In the genomic region with DNA sequence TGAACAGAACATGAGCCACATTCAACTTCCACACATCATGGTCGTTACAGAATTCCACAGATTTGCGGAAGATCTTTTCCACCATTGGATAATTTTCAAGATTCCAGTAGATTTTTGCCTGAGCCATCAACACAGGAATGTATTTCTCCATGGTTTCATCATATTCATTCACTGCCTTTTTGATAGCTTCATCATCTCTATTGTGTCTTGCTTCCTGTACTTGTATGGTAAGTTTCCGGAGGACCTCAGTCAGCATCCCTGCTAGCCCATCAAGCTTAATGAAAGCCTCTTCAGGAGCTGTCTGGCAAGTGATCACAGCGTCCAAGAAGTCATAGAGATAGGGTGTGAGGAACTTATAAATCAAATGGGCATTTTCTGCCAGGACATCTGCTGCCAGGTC, we compare ENCODE assay signal across 8 cellular contexts.
DNase-seq lines count a peak whose midpoint lies in the region; ATAC-seq, FAIRE-seq and TF ChIP-seq lines count a peak whose summit lies in the region.
"Not testable (repeated sequence)": the region's sequence is repeated elsewhere in the genome, so short reads cannot be mapped to it uniquely, and the experiment has no call there.

No MANE protein-coding gene starts in this region.

- H3K23ac ChIP-seq in H1 (ENCODE audit: insufficient read length), result not testable (repeated sequence)

- WGBS in GM12878 (ENCODE audit: insufficient coverage, insufficient replicate concordance, low lambda C conversion rate, missing lambda C conversion rate), result 96% methylated on average over 4 of the region's 4 CpGs
- 96% methylated on average over 4 of the region's 4 CpGs; no CpG with 5 or more reads in 1 of the 2 experiments for WGBS in H1 (ENCODE audit: extremely low coverage in 1 of 2, insufficient coverage in 1 of 2, insufficient read length in 1 of 2, insufficient replicate concordance in 2 of 2, low coverage in 1 of 2, low lambda C conversion rate in 2 of 2, missing lambda C conversion rate in 1 of 2), 2 experiments

- H3F3A ChIP-seq in neural progenitor cell (ENCODE audit: low read depth), result not testable (repeated sequence)

- H2BK15ac ChIP-seq in H1 (ENCODE audit: low read length), result not testable (repeated sequence)

- H3K9ac ChIP-seq in GM12878 (ENCODE audit: control insufficient read depth, insufficient read depth, low read length); H1 (replicated peaks in 1 of 4; ENCODE audit: extremely low read depth in 1 of 4, low read depth in 3 of 4, low read length in 3 of 4); neural progenitor cell: not testable (repeated sequence)

- SMC1A ChIA-PET in GM12878 (lab: Charles Lee; ENCODE audit: uncharacterized antibody, unreplicated experiment), result interaction anchor here (1.4 kb wide), 2 partner anchors 10 to 34 kb away, joined by 3 to 5 read pairs; no protein-coding TSS in a partner anchor

- CTCF ChIA-PET in A673 (lab: Charles Lee); GM12878 (lab: Yijun Ruan, JAX): not testable (repeated sequence)
- CTCF ChIA-PET in activated CD4-positive, alpha-beta memory T cell treated with anti-CD3 and anti-CD28 coated beads, Interleukin-2, amount 10 ng/mL, durations not matched to agents 7 days and 5 days (lab: Charles Lee), result interaction anchor here (1.3 kb wide), 1 partner anchor 387 kb away, joined by 3 read pairs; no protein-coding TSS in a partner anchor
- CTCF ChIA-PET in H1 (lab: Charles Lee; ENCODE audit: partially characterized antibody), result interaction anchor here (1.4 to 1.5 kb wide), 2 partner anchors 51 to 218 kb away, joined by 3 to 4 read pairs; no protein-coding TSS in a partner anchor

- H2BK20ac ChIP-seq in H1 (ENCODE audit: low read length), result not testable (repeated sequence)

- peak overlapping the region; percentile 99 for H3K27ac ChIP-seq in A673 (ENCODE audit: low read depth, low read length, poor library complexity, severe bottlenecking)
- not testable (repeated sequence) for H3K27ac ChIP-seq in GM12878 (ENCODE audit: control insufficient read depth, insufficient read depth); H1 (ENCODE audit: low read depth, low read length); neural progenitor cell

- H3K23me2 ChIP-seq in H1 (ENCODE audit: low read depth, low read length), result not testable (repeated sequence)

- not testable (repeated sequence) for H2BK12ac ChIP-seq in H1 (ENCODE audit: low read depth, low read length)

- peaks cover 34% of the 10 kb centered on the region for H3K4me1 Mint-ChIP-seq in activated CD4-positive, alpha-beta memory T cell treated with anti-CD3 and anti-CD28 coated beads, Interleukin-2, amount 10 ng/mL, durations not matched to agents 7 days and 5 days
- H3K4me1 Mint-ChIP-seq in neural progenitor cell, result not testable (repeated sequence)

- not testable (repeated sequence) for H3K56ac ChIP-seq in H1 (replicated peaks; ENCODE audit: insufficient read length, low read depth, low read length)

- BruUV-seq in A673 (replicated peaks; lab: Mats Ljungman, UMichigan), result not testable (repeated sequence)
- BruUV-seq in GM12878 (replicated peaks; lab: Mats Ljungman, UMichigan), result TSS peak; percentile 81

- not testable (repeated sequence) for H3K14ac ChIP-seq in H1 (ENCODE audit: insufficient read length)

- RAD21 ChIA-PET in GM12878 (lab: Charles Lee; ENCODE audit: unreplicated experiment), result not testable (repeated sequence)

- not testable (repeated sequence) for TF ChIP-seq EP300 in GM12878 (IDR thresholded peaks at IDR 0.05; ENCODE audit: borderline replicate concordance in 1 of 2, control insufficient read depth in 1 of 2, low read depth in 2 of 2, low read length in 2 of 2); H1 (IDR thresholded peaks at IDR 0.05; ENCODE audit: borderline replicate concordance in 1 of 2, low read depth in 2 of 2, low read length in 2 of 2)

- not testable (repeated sequence) for H3K79me2 ChIP-seq in GM12878 (ENCODE audit: control insufficient read depth, insufficient read depth, low read length); H1 (ENCODE audit: control insufficient read depth in 1 of 2, insufficient read depth in 2 of 2, low read length in 2 of 2); neural progenitor cell (ENCODE audit: low read depth)

- not testable (repeated sequence) for H3K27me3 Mint-ChIP-seq in activated CD4-positive, alpha-beta memory T cell treated with anti-CD3 and anti-CD28 coated beads, Interleukin-2, amount 10 ng/mL, durations not matched to agents 7 days and 5 days; neural progenitor cell (ENCODE audit: insufficient read depth, low read depth)

- in situ Hi-C loops in GM12878 (cut with MboI), result not testable (repeated sequence)

- not testable (repeated sequence) for H3K27me3 ChIP-seq in A673 (replicated peaks; ENCODE audit: insufficient read depth, low read depth, low read length, poor library complexity); GM12878 (replicated peaks in 1 of 2; ENCODE audit: control insufficient read depth in 2 of 2, insufficient read depth in 2 of 2, low read length in 1 of 2); H1 (replicated peaks in 1 of 4; ENCODE audit: control insufficient read depth in 3 of 4, extremely low read depth in 1 of 4, insufficient read depth in 3 of 4, low read length in 3 of 4); neural progenitor cell

- H3K27ac Mint-ChIP-seq in activated CD4-positive, alpha-beta memory T cell treated with anti-CD3 and anti-CD28 coated beads, Interleukin-2, amount 10 ng/mL, durations not matched to agents 7 days and 5 days; neural progenitor cell: not testable (repeated sequence)

- not testable (repeated sequence) for H4K20me1 ChIP-seq in GM12878 (ENCODE audit: control insufficient read depth, insufficient read depth); H1 (replicated peaks in 1 of 2; ENCODE audit: control insufficient read depth in 1 of 2, insufficient read depth in 2 of 2, low read length in 2 of 2); neural progenitor cell (ENCODE audit: low read depth)

- not testable (repeated sequence) for H4K8ac ChIP-seq in H1 (ENCODE audit: extremely low read depth, insufficient read depth, low read length)

- H3K36me3 Mint-ChIP-seq in activated CD4-positive, alpha-beta memory T cell treated with anti-CD3 and anti-CD28 coated beads, Interleukin-2, amount 10 ng/mL, durations not matched to agents 7 days and 5 days (ENCODE audit: low read depth); neural progenitor cell: not testable (repeated sequence)

- peak; percentile 31 for DNase-seq in A673 (ENCODE audit: low spot score)
- DNase-seq in EH (ENCODE audit: low read depth), result peak; percentile 11
- peak; percentile 46 for DNase-seq in NCI-H460 (ENCODE audit: extremely low read depth, low read depth)
- DNase-seq in activated CD4-positive, alpha-beta memory T cell treated with anti-CD3 and anti-CD28 coated beads, Interleukin-2, amount 10 ng/mL, durations not matched to agents 7 days and 5 days; GM12878 (ENCODE audit: low read depth, low spot score); H1 (ENCODE audit: low read depth in 1 of 2, low spot score in 2 of 2); neural progenitor cell (ENCODE audit: low spot score): not testable (repeated sequence)
- peak; percentile 74 to 88 for DNase-seq in lung microvascular endothelial cell (ENCODE audit: low read depth in 2 of 2)

- POLR2A ChIA-PET in A673 (lab: Charles Lee; ENCODE audit: low non-redundant PET); GM12878 (lab: Charles Lee): not testable (repeated sequence)
- POLR2A ChIA-PET in activated CD4-positive, alpha-beta memory T cell treated with anti-CD3 and anti-CD28 coated beads, Interleukin-2, amount 10 ng/mL, durations not matched to agents 7 days and 5 days (lab: Charles Lee), result interaction anchor here (0.8 to 1.5 kb wide), 2 partner anchors 67 to 159 kb away, joined by 3 read pairs; a partner anchor contains a TSS
- POLR2A ChIA-PET in H1 (lab: Charles Lee; ENCODE audit: partially characterized antibody), result interaction anchor here (1.0 to 1.2 kb wide), 2 partner anchors 17 to 32 kb away, joined by 3 to 4 read pairs; no protein-coding TSS in a partner anchor

- H2BK5ac ChIP-seq in H1 (ENCODE audit: low read depth, low read length), result not testable (repeated sequence)

- not testable (repeated sequence) for H3K79me1 ChIP-seq in H1 (ENCODE audit: low read depth, low read length)

- FAIRE-seq in GM12878 (lab: Jason Lieb, UNC), result not testable (repeated sequence)
- peak; percentile 57 for FAIRE-seq in H1 (lab: Jason Lieb, UNC)

- H3K4me1 ChIP-seq in A673 (ENCODE audit: insufficient read depth, low read length, poor library complexity, severe bottlenecking) (peaks cover 22% of the 10 kb centered on the region), GM12878 (ENCODE audit: control insufficient read depth, insufficient read depth, low read length) (peaks cover 23% of the 10 kb centered on the region)
- H3K4me1 ChIP-seq in H1 (replicated peaks in 1 of 4; ENCODE audit: control insufficient read depth in 3 of 4, insufficient read depth in 4 of 4, low read length in 3 of 4); neural progenitor cell: not testable (repeated sequence)

- not testable (repeated sequence) for H3K9me3 Mint-ChIP-seq in activated CD4-positive, alpha-beta memory T cell treated with anti-CD3 and anti-CD28 coated beads, Interleukin-2, amount 10 ng/mL, durations not matched to agents 7 days and 5 days
- H3K9me3 Mint-ChIP-seq in neural progenitor cell, result peaks cover 10% of the 10 kb centered on the region

- H3K4ac ChIP-seq in H1 (replicated peaks; ENCODE audit: insufficient read length, low read depth, low read length), result not testable (repeated sequence)

- H3K36me3 ChIP-seq in A673 (ENCODE audit: insufficient read depth, low read length, poor library complexity, severe bottlenecking); GM12878 (ENCODE audit: control insufficient read depth in 2 of 2, insufficient read depth in 2 of 2, low read length in 1 of 2); H1 (ENCODE audit: control insufficient read depth in 2 of 4, insufficient read depth in 4 of 4, low read length in 3 of 4); neural progenitor cell: not testable (repeated sequence)

- H3K4me3 Mint-ChIP-seq in activated CD4-positive, alpha-beta memory T cell treated with anti-CD3 and anti-CD28 coated beads, Interleukin-2, amount 10 ng/mL, durations not matched to agents 7 days and 5 days, result peak overlapping the region; percentile 41
- peak overlapping the region; percentile 72 for H3K4me3 Mint-ChIP-seq in neural progenitor cell

- TF ChIP-seq RAD21 in GM12878 (IDR thresholded peaks at IDR 0.05; ENCODE audit: insufficient read depth, low read depth, low read length); H1 (IDR thresholded peaks at IDR 0.05 in 1 of 2, conservative IDR thresholded peaks at IDR 0.05 in 1 of 2; ENCODE audit: low read depth in 2 of 2, low read length in 2 of 2): not testable (repeated sequence)

- H3K4me3 ChIP-seq in A673 (ENCODE audit: low read depth, low read length, poor library complexity, severe bottlenecking); GM12878; H1 (ENCODE audit: extremely low read depth in 1 of 4, insufficient read depth in 2 of 4, low read depth in 3 of 4, low read length in 4 of 4); neural progenitor cell: not testable (repeated sequence)

- H2AK5ac ChIP-seq in H1 (ENCODE audit: low read depth, low read length), result not testable (repeated sequence)

- H3K4me2 ChIP-seq in GM12878 (ENCODE audit: control insufficient read depth, insufficient read depth); neural progenitor cell: not testable (repeated sequence)
- H3K4me2 ChIP-seq in H1 (ENCODE audit: insufficient read depth in 1 of 2, low read depth in 2 of 2, low read length in 2 of 2), result peak overlapping the region in 1 of 2 experiments; percentile 82; a peak in 1 of 4 replicates

- TF ChIP-seq CTCF in A673 (conservative IDR thresholded peaks at IDR 0.05; ENCODE audit: low read depth, low read length); GM12878 (IDR thresholded peaks at IDR 0.05 in 2 of 3, conservative IDR thresholded peaks at IDR 0.05 in 1 of 3; ENCODE audit: control insufficient read depth in 2 of 3, extremely low read depth in 1 of 3, insufficient read depth in 1 of 3, low read depth in 3 of 3, low read length in 3 of 3); H1 (IDR thresholded peaks at IDR 0.05; ENCODE audit: control extremely low read depth in 1 of 3, insufficient read depth in 1 of 3, low read depth in 1 of 3, low read length in 3 of 3); neural progenitor cell (IDR thresholded peaks at IDR 0.05): not testable (repeated sequence)

- not testable (repeated sequence) for H3K18ac ChIP-seq in H1 (ENCODE audit: extremely low read depth, low read length)

- not testable (repeated sequence) for TF ChIP-seq POLR2A in GM12878 (IDR thresholded peaks at IDR 0.05; ENCODE audit: low read depth, low read length); H1 (IDR thresholded peaks at IDR 0.05; ENCODE audit: control extremely low read depth in 1 of 2, low read depth in 2 of 2, low read length in 2 of 2)

- not testable (repeated sequence) for H4K5ac ChIP-seq in H1 (ENCODE audit: insufficient read length, low read depth, low read length)

- H2AFZ ChIP-seq in GM12878 (ENCODE audit: control insufficient read depth, low read depth, low read length); H1 (ENCODE audit: low read length); neural progenitor cell (replicated peaks): not testable (repeated sequence)

- H2BK120ac ChIP-seq in H1 (replicated peaks; ENCODE audit: low read depth, low read length), result not testable (repeated sequence)

- not testable (repeated sequence) for ATAC-seq in GM12878

- intact Hi-C loops in A673 (cut with micrococcal nuclease; ENCODE audit: unreplicated experiment), result not testable (repeated sequence)
- intact Hi-C loops in GM12878 (cut with micrococcal nuclease; ENCODE audit: unreplicated experiment), result loop anchor here (5.0 kb wide), 1 partner anchor 66 kb away; a partner anchor contains a TSS

- H4K91ac ChIP-seq in H1 (replicated peaks; ENCODE audit: insufficient read length, low read length), result not testable (repeated sequence)

- H3K9me3 ChIP-seq in A673 (ENCODE audit: low read depth, low read length, poor library complexity, severe bottlenecking); GM12878 (replicated peaks; ENCODE audit: control insufficient read depth, insufficient read depth, low read length); H1 (ENCODE audit: insufficient read depth in 2 of 2, low read depth in 1 of 2, low read length in 1 of 2); neural progenitor cell (ENCODE audit: low read depth): not testable (repeated sequence)
